10 cellular contexts compared by ENCODE assay signal in the genomic region with DNA sequence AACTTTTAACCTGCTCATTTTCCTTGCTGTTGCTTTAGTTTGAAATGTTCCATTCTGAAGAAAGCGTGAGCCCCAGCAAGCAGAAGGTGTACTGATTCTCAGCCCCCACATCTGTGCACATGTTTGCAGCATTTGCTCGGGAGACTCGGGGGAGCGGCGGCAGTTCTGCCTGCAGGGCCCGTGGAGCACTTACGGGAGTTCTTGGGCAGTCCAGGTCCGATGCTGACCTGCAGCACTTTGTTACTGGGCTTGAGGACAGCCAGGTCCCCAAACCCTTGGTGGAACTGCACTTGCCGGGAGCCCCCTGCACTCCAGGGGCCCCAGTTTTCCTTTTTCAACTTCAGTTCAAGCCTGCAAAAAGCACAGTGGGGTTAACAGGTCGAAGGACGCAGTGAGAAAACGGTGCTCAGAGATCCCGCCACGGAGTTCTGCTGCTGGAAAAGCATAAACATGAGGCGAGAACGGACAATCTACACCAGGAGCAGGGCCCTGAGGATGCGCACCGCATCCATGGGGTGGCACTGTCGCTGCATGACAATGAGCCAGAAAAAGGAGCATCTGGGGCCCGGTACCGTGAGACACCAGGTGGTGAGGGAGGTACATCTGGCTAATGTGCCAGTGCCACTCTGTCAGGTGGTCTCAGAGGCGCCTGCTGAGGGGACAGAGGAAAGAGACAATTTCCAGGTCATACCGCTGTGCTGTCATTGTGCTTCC. TPM values are rescaled to one million over a fixed set of nuclear protein-coding genes. Genes with fewer than 3 reads are reported as not detected.
DNase-seq lines count a peak whose midpoint lies in the region; ATAC-seq and TF ChIP-seq lines count a peak whose summit lies in the region.
"Had no signal": no experiment of that assay in that cellular context is flagged by ENCODE, and none has a peak within 500 bp of the region (broad histone marks: within the 10 kb centered on the region; RNA-seq: fewer than 3 reads in every experiment).

No MANE protein-coding gene starts in this region.

- intact Hi-C loops in breast epithelium (cut with DNase I; ENCODE audit: low total_unique reads), result no loop called here
- intact Hi-C loops in psoas muscle (cut with DNase I), result no loop called here

- H3K27me3 ChIP-seq in breast epithelium (no peaks in the 10 kb centered on the region), psoas muscle (ENCODE audit: insufficient read depth in 3 of 3, low read length in 2 of 3) (no peaks in the 10 kb centered on the region)

- TF ChIP-seq CTCF in breast epithelium (IDR thresholded peaks at IDR 0.05) (peak in 2 of 3 donors; percentile 21 to 28), psoas muscle (IDR thresholded peaks at IDR 0.05) (peak; percentile 24)

- H3K9me3 ChIP-seq in breast epithelium, result no peaks in the 10 kb centered on the region
- no peaks in the 10 kb centered on the region for H3K9me3 ChIP-seq in psoas muscle

- 86 to 87% (median 86%) methylated on average over 23 of the region's 23 CpGs for WGBS in psoas muscle, 3 donors

- H3K27ac ChIP-seq in breast epithelium, result no peak overlapping the region
- no peak overlapping the region for H3K27ac ChIP-seq in psoas muscle

- H3K4me3 ChIP-seq in breast epithelium (no peak overlapping the region), psoas muscle (no peak overlapping the region)

- H3K4me1 ChIP-seq in breast epithelium (peaks cover 6 to 13% of the 10 kb centered on the region in 2 donors), psoas muscle (no peaks in the 10 kb centered on the region)

- ATAC-seq in psoas muscle (no peak), HG02870 (IDR thresholded peaks at IDR 0.05; ENCODE audit: unreplicated experiment) (no peak)

- no peak for TF ChIP-seq POLR2A in breast epithelium (IDR thresholded peaks at IDR 0.05)

- DNase-seq in activated T-cell treated with anti-CD3 and anti-CD28 coated beads, Interleukin-2, amount 50 U/mL, for 1 hour, result peak; percentile 27
- DNase-seq in activated T-cell treated with anti-CD3 and anti-CD28 coated beads for 4 hours (no peak), NCI-H524 (lab: John Stamatoyannopoulos, UW) (peak; percentile 60 to 73), breast epithelium (ENCODE audit: low spot score in 2 of 2) (no peak), psoas muscle (no peak), NCI-H446 (lab: John Stamatoyannopoulos, UW) (no peak)
- DNase-seq in stimulated activated naive CD4-positive, alpha-beta T cell treated with Interleukin-2 at 50 U/mL for 16 hours (lab: John Stamatoyannopoulos, UW), result no peak
- DNase-seq: activated B cell treated with CpG ODN at 0.5 μM for 24 hours had no signal

- H3K36me3 ChIP-seq in breast epithelium, result no peaks in the 10 kb centered on the region
- H3K36me3 ChIP-seq in psoas muscle (ENCODE audit: insufficient read depth in 1 of 2, low read depth in 1 of 2), result peaks cover 5 to 75% of the 10 kb centered on the region in 2 donors

RNA-seq across cellular contexts. Expression of a gene that starts 45.6 kb away (rescaled TPM):
- total RNA-seq in breast epithelium (not detected), psoas muscle (not detected)
- under 1 TPM in 2 of 3 donors, not detected in 1; 0.06 TPM for polyA plus RNA-seq in psoas muscle
- total RNA-seq: activated B cell treated with CpG ODN at 0.5 μM for 24 hours, subcutaneous adipose tissue had no signal

RNA-seq across cellular contexts. Expression of a gene that starts 56.1 kb away (rescaled TPM):
- total RNA-seq in breast epithelium (1 to 10 TPM in 1 of 3 donors, under 1 TPM in 2; 0.29 to 3.5 (median 0.98) TPM), psoas muscle (under 1 TPM in 2 of 4 donors, not detected in 2; 0.18 to 0.25 TPM)
- under 1 TPM; 0.12 to 0.17 (median 0.17) TPM for polyA plus RNA-seq in psoas muscle

Comparison
In these comparisons a context has a peak if more than half of its experiments do, and no peak if none do; other contexts are left out.
1. DNase-seq: peak in activated T-cell treated with anti-CD3 and anti-CD28 coated beads, Interleukin-2, amount 50 U/mL, for 1 hour (single experiment) and NCI-H524 (2 of 2); none in activated T-cell treated with anti-CD3 and anti-CD28 coated beads for 4 hours (single experiment), breast epithelium (0 of 2), psoas muscle (0 of 2), stimulated activated naive CD4-positive, alpha-beta T cell treated with Interleukin-2 at 50 U/mL for 16 hours (single experiment) and NCI-H446 (0 of 2).